ENCODE assay signal across 9 cellular contexts in genomic region chr6:134175532-134176282, GRCh38.
DNase-seq lines count a peak whose midpoint lies in the region; ATAC-seq, FAIRE-seq and TF ChIP-seq lines count a peak whose summit lies in the region.
"Had no signal": no experiment of that assay in that cellular context is flagged by ENCODE, and none has a peak within 500 bp of the region (broad histone marks: within the 10 kb centered on the region; RNA-seq: fewer than 3 reads in every experiment).

No MANE protein-coding gene starts in this region.

- H3K4me3 ChIP-seq in SJSA1 (peak overlapping the region; percentile 84), K562 (peak overlapping the region; percentile 80), iPS-18c (ENCODE audit: insufficient read depth, low read depth, low read length) (peak overlapping the region; percentile 67), skeletal muscle cell (ENCODE audit: low read depth, low read length) (peak overlapping the region; percentile 76)

- peak overlapping the region; percentile 82 for H3K4me2 ChIP-seq in K562 (ENCODE audit: insufficient read depth, low read length)

- H3K9me3 ChIP-seq in SJSA1 (replicated peaks): no peaks in the 10 kb centered on the region
- no peaks in the 10 kb centered on the region for H3K9me3 ChIP-seq in K562 (replicated peaks; ENCODE audit: control insufficient read depth, insufficient read depth, low read depth, low read length)
- H3K9me3 ChIP-seq in iPS-18c (ENCODE audit: control insufficient read depth, insufficient read depth, low read length): no peaks in the 10 kb centered on the region

- no TSS peak for BruUV-seq in K562 (replicated peaks; lab: Mats Ljungman, UMichigan)

- 27% methylated on average over 28 of the region's 44 CpGs for WGBS in K562 (ENCODE audit: insufficient coverage, low coverage, missing lambda C conversion rate)

- intact Hi-C loops in K562 (cut with micrococcal nuclease): loop anchor here (2.0 to 10.0 kb wide), 6 partner anchors 87 to 1259 kb away; no protein-coding TSS in a partner anchor

- DNase-seq in NOMO-1 (lab: John Stamatoyannopoulos, UW; ENCODE audit: unreplicated experiment in 2 of 2) (peak; percentile 52 to 55), NOMO-1 treated with dmso at 0.1 percent for 144 hours (lab: John Stamatoyannopoulos, UW; ENCODE audit: unreplicated experiment) (no peak), SJSA1 (ENCODE audit: low read depth in 1 of 2, low spot score in 2 of 2) (peak; percentile 83 to 88), K562 (ENCODE audit: extremely low read depth in 1 of 4, low spot score in 3 of 4) (peak in 3 of 4 experiments; percentile 40 to 70 (median 51)), skeletal muscle cell (ENCODE audit: low read depth) (no peak), middle frontal gyrus (ENCODE audit: extremely low spot score, low spot score) (no peak)

- TF ChIP-seq EP300 in K562 (IDR thresholded peaks at IDR 0.05; ENCODE audit: low read length): no peak

- TF ChIP-seq RAD21 in K562 (CRISPR knock-in tag; conservative IDR thresholded peaks at IDR 0.05 in 1 of 2, IDR thresholded peaks at IDR 0.05 in 1 of 2): no peak

- POLR2A ChIA-PET in K562 (lab: Yijun Ruan, JAX): no interaction called here

- H3K27me3 ChIP-seq in SJSA1 (replicated peaks) (no peaks in the 10 kb centered on the region), K562 (ENCODE audit: control insufficient read depth in 2 of 2, insufficient read depth in 2 of 2, low read length in 2 of 2) (no peaks in the 10 kb centered on the region)

- H2AFZ ChIP-seq in K562 (ENCODE audit: low read depth, low read length): peak overlapping the region; percentile 91

- H3K9me1 ChIP-seq in K562 (ENCODE audit: control insufficient read depth, insufficient read depth, low read length): no peaks in the 10 kb centered on the region

- no peak for TF ChIP-seq CTCF in K562 (IDR thresholded peaks at IDR 0.05 in 2 of 3, conservative IDR thresholded peaks at IDR 0.05 in 1 of 3; ENCODE audit: insufficient read depth in 2 of 3, low read depth in 1 of 3, low read length in 3 of 3)

- peaks cover 43% of the 10 kb centered on the region for H3K36me3 ChIP-seq in SJSA1
- peaks cover 26% of the 10 kb centered on the region for H3K36me3 ChIP-seq in K562 (ENCODE audit: control insufficient read depth, insufficient read depth, low read length)

- H3K4me1 ChIP-seq in SJSA1 (replicated peaks): peaks cover 31% of the 10 kb centered on the region
- H3K4me1 ChIP-seq in K562 (replicated peaks in 1 of 2; ENCODE audit: control insufficient read depth in 2 of 2, insufficient read depth in 2 of 2, low read length in 2 of 2): peaks cover 9 to 16% of the 10 kb centered on the region in 2 experiments; a peak in 4 of 5 replicates

- no peaks in the 10 kb centered on the region for H4K20me1 ChIP-seq in K562 (replicated peaks; ENCODE audit: control insufficient read depth, insufficient read depth, low read length)

- FAIRE-seq in K562 (lab: Jason Lieb, UNC): no peak
- FAIRE-seq: G401.6 had no signal

- H3K79me2 ChIP-seq in K562 (ENCODE audit: control insufficient read depth, insufficient read depth, low read length): peaks cover 5% of the 10 kb centered on the region

- in situ Hi-C loops in K562 (cut with MboI): no loop called here

- no peak for TF ChIP-seq POLR2A in K562 (conservative IDR thresholded peaks at IDR 0.05)

- H3K27ac ChIP-seq in SJSA1 (peak overlapping the region; percentile 94), K562 (ENCODE audit: extremely low read depth, low read depth, low read length) (peak overlapping the region; percentile 87)

- ATAC-seq in HG03066 (IDR thresholded peaks at IDR 0.05; ENCODE audit: low read depth, unreplicated experiment): peak; percentile 16
- peak; percentile 63 for ATAC-seq in K562

- peak overlapping the region; percentile 76 to 93 for H3K9ac ChIP-seq in K562 (ENCODE audit: insufficient read depth in 1 of 2, low read depth in 2 of 2, low read length in 2 of 2)

- CTCF ChIA-PET in K562 (lab: Yijun Ruan, JAX; ENCODE audit: low intra/inter-chr PET ratio): interaction anchor here (1.0 to 4.1 kb wide), 3 partner anchors 218 to 647 kb away, joined by 3 to 53 read pairs (median 29); no protein-coding TSS in a partner anchor

TF ChIP-seq in K562, 482 proteins besides CTCF, POLR2A, EP300 and RAD21 (continues in another document):
- peak; percentile 65; the same call in 1 of the 2 replicates for TF ChIP-seq FOSL1 (tag; conservative IDR thresholded peaks at IDR 0.05)
- no peak for TF ChIP-seq TFAM (CRISPR knock-in tag; conservative IDR thresholded peaks at IDR 0.05)
- TF ChIP-seq MTA1 (IDR thresholded peaks at IDR 0.05; ENCODE audit: borderline replicate concordance): no peak
- no peak for TF ChIP-seq ZNF449 (CRISPR knock-in tag; IDR thresholded peaks at IDR 0.05)
- no peak for TF ChIP-seq MYBL2 (IDR thresholded peaks at IDR 0.05; ENCODE audit: low read depth)
- TF ChIP-seq MYBL2 (CRISPR knock-in tag; IDR thresholded peaks at IDR 0.05; ENCODE audit: borderline replicate concordance): no peak
- TF ChIP-seq ARNT (IDR thresholded peaks at IDR 0.05): 0 out of 4 replicates have a peak, but pooled peaks of 1 of the 2 experiments have one; percentile 55
- TF ChIP-seq ZSCAN32 (CRISPR knock-in tag; IDR thresholded peaks at IDR 0.05): no peak
- TF ChIP-seq CLOCK (CRISPR knock-in tag; IDR thresholded peaks at IDR 0.05; ENCODE audit: borderline replicate concordance): no peak
- no peak for TF ChIP-seq PCBP2 (IDR thresholded peaks at IDR 0.05; ENCODE audit: low read depth, low read length, poor library complexity, severe bottlenecking)
- no peak for TF ChIP-seq STAT5B (CRISPR knock-in tag; IDR thresholded peaks at IDR 0.05)
- TF ChIP-seq RERE (CRISPR knock-in tag; IDR thresholded peaks at IDR 0.05; ENCODE audit: borderline replicate concordance): no peak
- TF ChIP-seq ARID2 (IDR thresholded peaks at IDR 0.05): no peak

Comparison
In these comparisons a context has a peak if more than half of its experiments do, and no peak if none do; other contexts are left out.
1. DNase-seq: peak in NOMO-1 (2 of 2), SJSA1 (2 of 2) and K562 (3 of 4); none in NOMO-1 treated with dmso at 0.1 percent for 144 hours (single experiment), skeletal muscle cell (single experiment) and middle frontal gyrus (single experiment).
2. Peak in every context shown above with its lines, with median percentiles within 50 percentile points of each other: H3K4me3 ChIP-seq.